Comparison of ENCODE assay signal across 8 cellular contexts in genomic region chr20:35463455-35464300, GRCh38. TPM values are rescaled to one million over a fixed set of nuclear protein-coding genes. Genes with fewer than 3 reads are reported as not detected.
DNase-seq lines count a peak whose midpoint lies in the region; ATAC-seq, FAIRE-seq and TF ChIP-seq lines count a peak whose summit lies in the region.

No MANE protein-coding gene starts in this region.

- H3K27ac ChIP-seq in GM23338 (ENCODE audit: low read depth) (no peak overlapping the region), colonic mucosa (no peak overlapping the region), HepG2 (ENCODE audit: extremely low read length, insufficient read depth, low read length) (peak overlapping the region; percentile 14)

- CTCF ChIA-PET in activated B cell treated with CpG ODN at 0.5 μM for 24 hours (lab: Charles Lee), result interaction anchor here (0.7 to 7.9 kb wide), 27 partner anchors 8 to 529 kb away, joined by 3 to 57 read pairs (median 4); partner anchors contain the start of genes ERGIC3, NFS1, RBM39 and ROMO1
- CTCF ChIA-PET in HepG2 (lab: Yijun Ruan, JAX; ENCODE audit: low intra/inter-chr PET ratio, low total read pairs), result interaction anchor here (0.5 to 2.6 kb wide), 6 partner anchors 11 to 198 kb away, joined by 3 to 30 read pairs (median 4); no protein-coding TSS in a partner anchor

- peaks cover 4% of the 10 kb centered on the region; the same call in 2 of the 3 replicates for H3K4me1 Mint-ChIP-seq in GM23338
- H3K4me1 Mint-ChIP-seq in activated B cell treated with CpG ODN at 0.5 μM for 24 hours, result peaks cover 13% of the 10 kb centered on the region

- H4K20me1 ChIP-seq in GM23338 (replicated peaks; ENCODE audit: insufficient read depth) (no peaks in the 10 kb centered on the region; the same call in 1 of the 2 replicates), HepG2 (ENCODE audit: insufficient read depth, low read length) (peaks cover 4% of the 10 kb centered on the region; the same call in 1 of the 2 replicates)

- H3K4me3 Mint-ChIP-seq in GM23338 (no peak overlapping the region), activated B cell treated with CpG ODN at 0.5 μM for 24 hours (no peak overlapping the region)

- TF ChIP-seq EP300 in HepG2 (IDR thresholded peaks at IDR 0.05; ENCODE audit: low read depth in 2 of 2, low read length in 2 of 2) (no peak), HepG2 (CRISPR knock-in tag; IDR thresholded peaks at IDR 0.05; ENCODE audit: borderline replicate concordance) (no peak)

- peak; percentile 92 for TF ChIP-seq RAD21 in HepG2 (CRISPR knock-in tag; IDR thresholded peaks at IDR 0.05)

- no peaks in the 10 kb centered on the region for H3K79me2 ChIP-seq in GM23338 (replicated peaks; ENCODE audit: insufficient read depth)
- H3K79me2 ChIP-seq in HepG2 (ENCODE audit: insufficient read depth, low read length), result peaks cover 7% of the 10 kb centered on the region

- no peaks in the 10 kb centered on the region for H3K27me3 ChIP-seq in GM23338 (ENCODE audit: insufficient read depth)
- H3K27me3 ChIP-seq in colonic mucosa, result no peaks in the 10 kb centered on the region
- H3K27me3 ChIP-seq in HepG2 (ENCODE audit: control insufficient read depth in 1 of 2, insufficient read depth in 2 of 2, low read length in 2 of 2), result no peaks in the 10 kb centered on the region

- WGBS in HepG2 (ENCODE audit: low lambda C conversion rate), result 70% methylated on average over 4 of the region's 4 CpGs

- in situ Hi-C loops in HepG2 (cut with HindIII; ENCODE audit: extremely low pct_ligation_motif_present, low pct_unique_long_range_greater_than_20kb), result loop anchor here (5.0 kb wide), 1 partner anchor 139 kb away; no protein-coding TSS in a partner anchor

- H3K9me3 Mint-ChIP-seq in GM23338 (no peaks in the 10 kb centered on the region), activated B cell treated with CpG ODN at 0.5 μM for 24 hours (no peaks in the 10 kb centered on the region)

- H3K4me1 ChIP-seq in GM23338 (ENCODE audit: insufficient read depth) (no peaks in the 10 kb centered on the region), colonic mucosa (no peaks in the 10 kb centered on the region), HepG2 (ENCODE audit: insufficient read depth, low read length) (peaks cover 42% of the 10 kb centered on the region)

- peaks cover 30% of the 10 kb centered on the region for H3K36me3 Mint-ChIP-seq in GM23338 (ENCODE audit: low read depth)
- H3K36me3 Mint-ChIP-seq in activated B cell treated with CpG ODN at 0.5 μM for 24 hours (ENCODE audit: low read depth), result peaks cover 13% of the 10 kb centered on the region

- intact Hi-C loops in activated B cell treated with CpG ODN at 0.5 μM for 24 hours (cut with micrococcal nuclease) (loop anchor here (1.0 to 5.0 kb wide), 8 partner anchors 39 to 675 kb away; partner anchors contain the start of genes NFS1, ROMO1 and SCAND1), colonic mucosa (cut with DNase I) (loop anchor here (10.0 kb wide), 1 partner anchor 241 kb away; no protein-coding TSS in a partner anchor), HepG2 (cut with micrococcal nuclease; ENCODE audit: unreplicated experiment) (loop anchor here (1.0 to 10.0 kb wide), 6 partner anchors 15 to 419 kb away; partner anchors contain the start of genes NFS1 and ROMO1)

- H3K27me3 Mint-ChIP-seq in GM23338 (ENCODE audit: insufficient read depth, low read depth, poor library complexity) (peaks cover 4% of the 10 kb centered on the region), activated B cell treated with CpG ODN at 0.5 μM for 24 hours (no peaks in the 10 kb centered on the region)

- H3K36me3 ChIP-seq in GM23338 (ENCODE audit: insufficient read depth) (0 out of 2 replicates have a peak, but pooled peaks cover 4% of the 10 kb centered on the region), colonic mucosa (no peaks in the 10 kb centered on the region), HepG2 (replicated peaks in 1 of 2; ENCODE audit: control insufficient read depth in 1 of 2, insufficient read depth in 2 of 2, low read length in 2 of 2) (peaks cover 30 to 63% of the 10 kb centered on the region in 2 experiments)

- H3K9me3 ChIP-seq in colonic mucosa (no peaks in the 10 kb centered on the region), HepG2 (ENCODE audit: low read length) (no peaks in the 10 kb centered on the region)

- ATAC-seq in GM23338 (peak; percentile 95), activated B cell treated with CpG ODN at 0.5 μM for 24 hours (ENCODE audit: low read depth) (peak; percentile 84), HepG2 (peak; percentile 79), GM21529 (IDR thresholded peaks at IDR 0.05; ENCODE audit: unreplicated experiment) (no peak)

- no peak overlapping the region for H3K9ac ChIP-seq in colonic mucosa (ENCODE audit: low read depth in 2 of 2, low read length in 2 of 2)
- no peak overlapping the region for H3K9ac ChIP-seq in HepG2 (ENCODE audit: insufficient read depth, low read depth, low read length)

- H3K27ac Mint-ChIP-seq in GM23338, result no peak overlapping the region
- no peak overlapping the region for H3K27ac Mint-ChIP-seq in activated B cell treated with CpG ODN at 0.5 μM for 24 hours

- H3K9me2 ChIP-seq in GM23338 (ENCODE audit: insufficient read depth), result no peaks in the 10 kb centered on the region

- POLR2A ChIA-PET in activated B cell treated with CpG ODN at 0.5 μM for 24 hours (lab: Charles Lee), result interaction anchor here (0.5 to 0.8 kb wide), 2 partner anchors 9 to 152 kb away, joined by 3 to 4 read pairs; partner anchors contain the start of gene SPAG4
- POLR2A ChIA-PET in HepG2 (lab: Yijun Ruan, JAX), result interaction anchor here (1.0 to 9.1 kb wide), 5 partner anchors 8 to 77 kb away, joined by 3 to 151 read pairs (median 3); partner anchors contain the start of gene CEP250

- peak; percentile 90 for FAIRE-seq in HepG2 (lab: Jason Lieb, UNC)

- no peak overlapping the region for H3K4me3 ChIP-seq in GM23338
- no peak overlapping the region for H3K4me3 ChIP-seq in colonic mucosa
- H3K4me3 ChIP-seq in HepG2 (replicated peaks in 1 of 3; ENCODE audit: insufficient read depth in 1 of 3, low read depth in 2 of 3, low read length in 3 of 3), result no peak overlapping the region

- TF ChIP-seq CTCF in GM23338 (conservative IDR thresholded peaks at IDR 0.05; ENCODE audit: low read depth in 2 of 2) (peak; percentile 81 to 84), activated B cell treated with CpG ODN at 0.5 μM for 24 hours (IDR thresholded peaks at IDR 0.05) (no peak), colonic mucosa (IDR thresholded peaks at IDR 0.05) (peak; percentile 74), HepG2 (CRISPR knock-in tag; IDR thresholded peaks at IDR 0.05) (peak; percentile 95)

- H2AFZ ChIP-seq in GM23338, result no peak overlapping the region
- H2AFZ ChIP-seq in HepG2 (ENCODE audit: low read length), result no peak overlapping the region

- no TSS peak for BruUV-seq in HepG2 (replicated peaks; lab: Mats Ljungman, UMichigan)

- TF ChIP-seq POLR2A in HepG2 (IDR thresholded peaks at IDR 0.05; ENCODE audit: insufficient read depth in 1 of 2, low read depth in 2 of 2, low read length in 2 of 2), result no peak

- DNase-seq in AG20443 (ENCODE audit: low spot score) (peak; percentile 77), GM23338 (ENCODE audit: low spot score) (peak; percentile 92), NCI-H2227 (lab: John Stamatoyannopoulos, UW; ENCODE audit: unreplicated experiment) (peak; percentile 81), activated B cell treated with CpG ODN at 0.5 μM for 24 hours (no peak), colonic mucosa (peak; percentile 71), HepG2 (ENCODE audit: low spot score) (peak; percentile 84)
- DNase-seq in stimulated activated CD8-positive, alpha-beta memory T cell treated with anti-CD3 and anti-CD28 coated beads, Interleukin-15, amount 100 ng/mL, for 1 hour (ENCODE audit: low read depth), result peak; percentile 25

- H3F3A ChIP-seq in GM23338 (replicated peaks; ENCODE audit: low read depth), result peaks cover 5% of the 10 kb centered on the region; the same call in 1 of the 2 replicates

- H3K4me2 ChIP-seq in GM23338 (no peak overlapping the region), HepG2 (ENCODE audit: low read depth, low read length) (no peak overlapping the region)

RNA-seq across cellular contexts. Expression of gene CEP250, which starts 8.3 kb away (rescaled TPM):
- total RNA-seq in GM23338 (2014; rRNA removed; shearing (Covaris generic)), result 28.0 and 39.0 TPM in 2 replicates
- polyA plus RNA-seq in GM23338 (2016; fragmentation: Nextera tagmentation; extraction: Ambion mirVana) (28.9 and 29.1 TPM in 2 replicates), HepG2 (2011; rRNA removed) (28.3 and 28.8 TPM in 2 replicates)
- total RNA-seq in activated B cell treated with CpG ODN at 0.5 μM for 24 hours (49.6 and 54.7 TPM in 2 replicates), colonic mucosa (10 to 100 TPM; 30.7 to 41.5 TPM), HepG2 (2016; rRNA removed; fragmentation: Illumina TruSeq; extraction: Trizol) (55.3 and 55.7 TPM in 2 replicates)
- total RNA-seq in HepG2 (2016; cell fraction: cytosol; rRNA removed; fragmentation: Illumina TruSeq; extraction: Trizol; ENCODE audit: low read depth), result 4.6 and 8.2 TPM in 2 replicates
- total RNA-seq in HepG2 (2016; cell fraction: insoluble cytoplasmic fraction; rRNA removed; fragmentation: Illumina TruSeq; extraction: Trizol), result 47.0 and 58.9 TPM in 2 replicates
- 10.8 and 11.9 TPM in 2 replicates for total RNA-seq in HepG2 (2016; cell fraction: membrane; rRNA removed; fragmentation: Illumina TruSeq; extraction: Trizol)
- 53.7 and 62.9 TPM in 2 replicates for total RNA-seq in HepG2 (2016; cell fraction: nucleus; rRNA removed; fragmentation: Illumina TruSeq; extraction: Trizol)
- 13.0 and 15.9 TPM in 2 replicates for polyA plus RNA-seq in HepG2 (2011; cell fraction: cytosol; rRNA removed)
- 91.1 and 91.6 TPM in 2 replicates for polyA plus RNA-seq in HepG2 (2011; cell fraction: nucleus; rRNA removed)
- 51.5 and 68.0 TPM in 2 replicates for polyA plus RNA-seq in HepG2 (2012)
- 1.8 and 3.2 TPM in 2 replicates for polyA plus RNA-seq in HepG2 (2016; cell fraction: cytosol; fragmentation: Illumina TruSeq; extraction: Trizol; ENCODE audit: low read depth)
- polyA plus RNA-seq in HepG2 (2016; cell fraction: insoluble cytoplasmic fraction; fragmentation: Illumina TruSeq; extraction: Trizol; ENCODE audit: low read depth), result 25.5 and 33.0 TPM in 2 replicates
- 4.0 and 5.2 TPM in 2 replicates for polyA plus RNA-seq in HepG2 (2016; cell fraction: membrane; fragmentation: Illumina TruSeq; extraction: Trizol; ENCODE audit: low read depth)
- 164 and 177 TPM in 2 replicates for polyA plus RNA-seq in HepG2 (2016; cell fraction: nucleus; fragmentation: Illumina TruSeq; extraction: Trizol; ENCODE audit: insufficient read depth, low read depth)
- 17.6 and 28.3 TPM in 2 replicates for polyA minus RNA-seq in HepG2 (2011; rRNA and poly(A)+ RNA removed; ENCODE audit: low replicate concordance)
- polyA minus RNA-seq in HepG2 (2011; cell fraction: cytosol; rRNA and poly(A)+ RNA removed), result 15.9 and 26.1 TPM in 2 replicates
- 47.3 and 65.8 TPM in 2 replicates for polyA minus RNA-seq in HepG2 (2011; cell fraction: nucleus; rRNA and poly(A)+ RNA removed)

RNA-seq across cellular contexts. Expression of gene GDF5, which starts 25.6 kb away (rescaled TPM):
- 0.50 TPM in 1 of 2 replicates, not detected in the other for total RNA-seq in GM23338 (2014; rRNA removed; shearing (Covaris generic))
- polyA plus RNA-seq in GM23338 (2016; fragmentation: Nextera tagmentation; extraction: Ambion mirVana), result not detected in 2 replicates
- not detected in 2 replicates for total RNA-seq in activated B cell treated with CpG ODN at 0.5 μM for 24 hours
- under 1 TPM in 1 of 2 donors, not detected in 1; 0.27 TPM for total RNA-seq in colonic mucosa
- total RNA-seq in HepG2 (2016; rRNA removed; fragmentation: Illumina TruSeq; extraction: Trizol), result not detected in 2 replicates
- total RNA-seq in HepG2 (2016; cell fraction: cytosol; rRNA removed; fragmentation: Illumina TruSeq; extraction: Trizol; ENCODE audit: low read depth), result not detected in 2 replicates
- total RNA-seq in HepG2 (2016; cell fraction: insoluble cytoplasmic fraction; rRNA removed; fragmentation: Illumina TruSeq; extraction: Trizol), result not detected in 2 replicates
- not detected in 2 replicates for total RNA-seq in HepG2 (2016; cell fraction: membrane; rRNA removed; fragmentation: Illumina TruSeq; extraction: Trizol)
- not detected in 2 replicates for total RNA-seq in HepG2 (2016; cell fraction: nucleus; rRNA removed; fragmentation: Illumina TruSeq; extraction: Trizol)
- not detected in 2 replicates for polyA plus RNA-seq in HepG2 (2011; rRNA removed)
- 0.04 TPM in 1 of 2 replicates, not detected in the other for polyA plus RNA-seq in HepG2 (2011; cell fraction: cytosol; rRNA removed)
- polyA plus RNA-seq in HepG2 (2011; cell fraction: nucleus; rRNA removed), result not detected in 2 replicates
- not detected in 2 replicates for polyA plus RNA-seq in HepG2 (2012)
- not detected in 2 replicates for polyA plus RNA-seq in HepG2 (2016; cell fraction: cytosol; fragmentation: Illumina TruSeq; extraction: Trizol; ENCODE audit: low read depth)
- polyA plus RNA-seq in HepG2 (2016; cell fraction: insoluble cytoplasmic fraction; fragmentation: Illumina TruSeq; extraction: Trizol; ENCODE audit: low read depth), result not detected in 2 replicates
- polyA plus RNA-seq in HepG2 (2016; cell fraction: membrane; fragmentation: Illumina TruSeq; extraction: Trizol; ENCODE audit: low read depth), result not detected in 2 replicates
- polyA plus RNA-seq in HepG2 (2016; cell fraction: nucleus; fragmentation: Illumina TruSeq; extraction: Trizol; ENCODE audit: insufficient read depth, low read depth), result not detected in 2 replicates
- polyA minus RNA-seq in HepG2 (2011; rRNA and poly(A)+ RNA removed; ENCODE audit: low replicate concordance), result 0.09 TPM in 1 of 2 replicates, not detected in the other
- polyA minus RNA-seq in HepG2 (2011; cell fraction: cytosol; rRNA and poly(A)+ RNA removed), result not detected in 2 replicates
- not detected in 2 replicates for polyA minus RNA-seq in HepG2 (2011; cell fraction: nucleus; rRNA and poly(A)+ RNA removed)

RNA-seq across cellular contexts. Expression of gene UQCC1, which starts 51.9 kb away (rescaled TPM):
- 46.9 and 67.8 TPM in 2 replicates for total RNA-seq in GM23338 (2014; rRNA removed; shearing (Covaris generic))
- 25.0 and 25.1 TPM in 2 replicates for polyA plus RNA-seq in GM23338 (2016; fragmentation: Nextera tagmentation; extraction: Ambion mirVana)
- total RNA-seq in activated B cell treated with CpG ODN at 0.5 μM for 24 hours, result 52.9 and 58.3 TPM in 2 replicates
- total RNA-seq in colonic mucosa, result 10 to 100 TPM; 50.4 to 85.6 TPM
- total RNA-seq in HepG2 (2016; rRNA removed; fragmentation: Illumina TruSeq; extraction: Trizol), result 67.2 and 79.5 TPM in 2 replicates
- 21.4 and 22.2 TPM in 2 replicates for total RNA-seq in HepG2 (2016; cell fraction: cytosol; rRNA removed; fragmentation: Illumina TruSeq; extraction: Trizol; ENCODE audit: low read depth)
- 62.6 and 81.6 TPM in 2 replicates for total RNA-seq in HepG2 (2016; cell fraction: insoluble cytoplasmic fraction; rRNA removed; fragmentation: Illumina TruSeq; extraction: Trizol)
- 31.1 and 32.0 TPM in 2 replicates for total RNA-seq in HepG2 (2016; cell fraction: membrane; rRNA removed; fragmentation: Illumina TruSeq; extraction: Trizol)
- 92.7 and 103 TPM in 2 replicates for total RNA-seq in HepG2 (2016; cell fraction: nucleus; rRNA removed; fragmentation: Illumina TruSeq; extraction: Trizol)
- polyA plus RNA-seq in HepG2 (2011; rRNA removed), result 68.5 and 76.9 TPM in 2 replicates
- 43.3 and 47.7 TPM in 2 replicates for polyA plus RNA-seq in HepG2 (2011; cell fraction: cytosol; rRNA removed)
- polyA plus RNA-seq in HepG2 (2011; cell fraction: nucleus; rRNA removed), result 174 and 175 TPM in 2 replicates
- polyA plus RNA-seq in HepG2 (2012), result 60.6 and 74.9 TPM in 2 replicates
- polyA plus RNA-seq in HepG2 (2016; cell fraction: cytosol; fragmentation: Illumina TruSeq; extraction: Trizol; ENCODE audit: low read depth), result 10.6 and 11.5 TPM in 2 replicates
- polyA plus RNA-seq in HepG2 (2016; cell fraction: insoluble cytoplasmic fraction; fragmentation: Illumina TruSeq; extraction: Trizol; ENCODE audit: low read depth), result 60.7 and 64.9 TPM in 2 replicates
- 17.6 and 21.1 TPM in 2 replicates for polyA plus RNA-seq in HepG2 (2016; cell fraction: membrane; fragmentation: Illumina TruSeq; extraction: Trizol; ENCODE audit: low read depth)
- polyA plus RNA-seq in HepG2 (2016; cell fraction: nucleus; fragmentation: Illumina TruSeq; extraction: Trizol; ENCODE audit: insufficient read depth, low read depth), result 143 and 149 TPM in 2 replicates
- 45.0 and 72.9 TPM in 2 replicates for polyA minus RNA-seq in HepG2 (2011; rRNA and poly(A)+ RNA removed; ENCODE audit: low replicate concordance)
- 39.7 and 43.4 TPM in 2 replicates for polyA minus RNA-seq in HepG2 (2011; cell fraction: cytosol; rRNA and poly(A)+ RNA removed)
- 106 and 120 TPM in 2 replicates for polyA minus RNA-seq in HepG2 (2011; cell fraction: nucleus; rRNA and poly(A)+ RNA removed)
